13 cellular contexts compared by ENCODE assay signal in the genomic region with DNA sequence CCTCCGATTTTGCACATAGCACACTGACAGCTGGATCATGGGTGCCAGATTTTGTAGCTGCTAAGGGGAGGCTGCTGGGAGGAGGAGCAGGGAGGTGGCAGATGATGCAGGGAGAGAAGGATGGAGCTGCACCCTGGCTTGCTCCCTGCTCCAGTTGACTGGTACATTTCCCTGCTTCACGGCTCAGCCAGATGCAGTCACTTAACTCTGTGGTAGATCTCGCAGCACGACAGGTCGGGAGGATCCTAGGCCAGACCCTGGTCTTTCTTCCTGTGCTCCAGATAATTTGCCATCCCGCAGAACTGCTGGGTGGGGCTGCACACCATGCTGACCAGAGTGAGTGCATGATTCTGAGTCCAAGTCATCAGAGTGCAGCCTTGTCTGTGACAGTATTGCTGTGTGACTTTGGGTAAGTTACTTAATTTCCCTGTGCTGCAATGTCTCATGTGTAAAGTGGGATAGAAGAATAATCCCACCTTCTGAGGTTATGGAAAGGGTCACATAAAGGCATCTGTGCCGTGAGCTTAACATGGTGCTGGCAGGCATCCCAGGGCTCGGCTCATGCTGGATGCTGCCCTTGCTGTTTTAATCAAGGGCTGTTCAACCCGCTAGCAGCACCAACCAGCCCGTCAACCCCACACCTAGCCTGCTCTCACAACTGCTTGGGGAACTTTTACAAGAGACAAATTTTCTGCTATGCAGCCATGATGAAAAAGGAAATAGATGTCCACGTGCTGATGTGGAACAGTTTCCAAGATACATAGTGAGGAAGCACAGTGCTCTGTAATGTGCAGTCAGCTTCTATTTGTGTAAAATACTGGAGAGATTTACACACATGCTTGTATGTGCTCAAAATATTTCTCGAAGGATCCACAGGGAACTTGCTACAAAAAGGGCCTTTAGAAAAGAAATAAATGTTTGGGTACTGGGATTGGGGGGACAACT.
"Had no signal": no experiment of that assay in that cellular context is flagged by ENCODE, and none has a peak within 500 bp of the region (broad histone marks: within the 10 kb centered on the region; RNA-seq: fewer than 3 reads in every experiment).

No MANE protein-coding gene starts in this region.

- DNase-seq: activated CD4-positive, alpha-beta T cell treated with anti-CD3 and anti-CD28 coated beads, Interleukin-2, amount 50 U/mL, for 1 hour; activated naive CD4-positive, alpha-beta T cell treated with anti-CD3 and anti-CD28 coated beads for 36 hours; activated naive CD8-positive, alpha-beta T cell treated with anti-CD3 and anti-CD28 coated beads, Interleukin-2, amount 50 U/mL, for 24 hours; aorta; cerebellar nuclear complex; effector memory CD8-positive, alpha-beta T cell; hypothalamus; mesenchymal stem cell; natural killer cell; occipital lobe; sigmoid colon; spleen had no signal

- ATAC-seq: activated naive CD8-positive, alpha-beta T cell treated with anti-CD3 and anti-CD28 coated beads, Interleukin-2, amount 50 U/mL, for 24 hours; effector memory CD8-positive, alpha-beta T cell; gastroesophageal sphincter; natural killer cell had no signal
